27 cellular contexts compared by ENCODE assay signal in the genomic region with DNA sequence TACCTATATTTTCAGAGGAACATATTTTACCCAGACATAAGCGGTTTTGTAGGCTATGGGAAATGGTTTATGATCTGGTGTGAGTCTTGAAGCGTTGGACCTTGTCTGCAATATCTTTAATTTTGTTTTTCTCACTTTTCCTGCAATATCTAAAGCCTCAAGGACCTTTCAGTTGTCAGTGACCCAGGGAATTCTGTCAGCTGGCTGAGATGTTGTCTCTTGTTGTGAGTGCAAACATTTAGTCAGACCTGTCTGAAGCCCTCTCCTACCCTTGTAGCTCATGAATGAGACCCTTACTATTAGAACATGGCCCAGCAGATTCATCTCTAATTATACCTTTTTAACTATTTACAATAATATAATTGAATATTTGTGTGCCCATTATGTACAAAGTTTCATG.
"Had no signal": no experiment of that assay in that cellular context is flagged by ENCODE, and none has a peak within 500 bp of the region (broad histone marks: within the 10 kb centered on the region; RNA-seq: fewer than 3 reads in every experiment).

No MANE protein-coding gene starts in this region.

- ATAC-seq: stimulated activated effector memory CD8-positive, alpha-beta T cell treated with anti-CD3 and anti-CD28 coated beads, Interleukin-12 subunit alpha, Interleukin-12 subunit beta, amount 100 ng/mL, for 72 hours; stimulated activated memory B cell treated with anti-CD40 and anti-IgM and Interleukin-4, amounts not matched to agents 10 μg/mL and 1 μg/mL and 100 μg/mL, for 72 hours; stimulated activated naive B cell treated with anti-CD40 and anti-IgM and Interleukin-4, amounts not matched to agents 10 μg/mL and 1 μg/mL and 100 μg/mL, for 72 hours; stimulated activated naive CD8-positive, alpha-beta T cell treated with anti-CD3 and anti-CD28 coated beads, Interleukin-15, amount 100 ng/mL, for 72 hours; stimulated activated naive CD8-positive, alpha-beta T cell treated with anti-CD3 and anti-CD28 coated beads, Interleukin-15, Interleukin-2, amounts not matched to agents 100 U/mL and 50 U/mL, for 24 hours; upper lobe of right lung had no signal

- H3K27ac ChIP-seq: stomach, suprapubic skin, testis, thoracic aorta, thyroid gland, tibial artery, tibial nerve, transverse colon, upper lobe of left lung, upper lobe of right lung, uterus, vagina had no signal

- DNase-seq: stimulated activated CD4-positive, alpha-beta T cell treated with anti-CD3 and anti-CD28 coated beads, Interleukin-2, amount 100 ng/mL, for 48 hours; stimulated activated CD4-positive, alpha-beta T cell treated with anti-CD3 and anti-CD28 coated beads, Interleukin-4, amount 100 ng/mL, for 1 hour; stimulated activated CD4-positive, alpha-beta T cell treated with anti-CD3 and anti-CD28 coated beads, Interleukin-4, amount 100 ng/mL, for 24 hours; stimulated activated CD4-positive, alpha-beta T cell treated with anti-CD3 and anti-CD28 coated beads, Interleukin-4, amount 100 ng/mL, for 4 hours; stimulated activated CD8-positive, alpha-beta memory T cell treated with anti-CD3 and anti-CD28 coated beads, Interleukin-4, amount 100 ng/mL, for 48 hours; stimulated activated naive B cell treated with anti-CD40 and anti-IgM and Interleukin-4, amounts not matched to agents 10 μg/mL and 1 μg/mL and 100 μg/mL, for 72 hours; stimulated activated naive CD4-positive, alpha-beta T cell; stimulated activated naive CD4-positive, alpha-beta T cell treated with Interleukin-2 at 50 U/mL for 16 hours; stimulated activated naive CD8-positive, alpha-beta T cell treated with anti-CD3 and anti-CD28 coated beads, Interleukin-15, amount 100 ng/mL, for 72 hours; stimulated activated naive CD8-positive, alpha-beta T cell treated with anti-CD3 and anti-CD28 coated beads, Interleukin-15, Interleukin-2, amounts not matched to agents 100 U/mL and 50 U/mL, for 24 hours; stomach; substantia nigra; testis; thyroid gland; tibial artery; transverse colon; trophoblast cell; upper lobe of left lung; upper lobe of right lung; uterus had no signal

- H3K4me3 ChIP-seq: stomach, suprapubic skin, testis, thoracic aorta, thyroid gland, tibial artery, tibial nerve, transverse colon, upper lobe of left lung, upper lobe of right lung, uterus, vagina had no signal

- FAIRE-seq: urothelium cell line had no signal

- H3K9me3 ChIP-seq: stomach, suprapubic skin, testis, thoracic aorta, thyroid gland, tibial artery, transverse colon, upper lobe of left lung, upper lobe of right lung, uterus, vagina had no signal

- H3K27me3 ChIP-seq: stomach, suprapubic skin, testis, thyroid gland, tibial artery, tibial nerve, transverse colon, upper lobe of left lung, upper lobe of right lung, uterus, vagina had no signal

- H3K36me3 ChIP-seq: thoracic aorta, uterus had no signal

- H3K4me1 ChIP-seq: stomach, suprapubic skin, testis, thyroid gland, tibial artery, tibial nerve, transverse colon, upper lobe of left lung, upper lobe of right lung, uterus, vagina had no signal
